ENCODE assay signal across 33 cellular contexts in the genomic region with DNA sequence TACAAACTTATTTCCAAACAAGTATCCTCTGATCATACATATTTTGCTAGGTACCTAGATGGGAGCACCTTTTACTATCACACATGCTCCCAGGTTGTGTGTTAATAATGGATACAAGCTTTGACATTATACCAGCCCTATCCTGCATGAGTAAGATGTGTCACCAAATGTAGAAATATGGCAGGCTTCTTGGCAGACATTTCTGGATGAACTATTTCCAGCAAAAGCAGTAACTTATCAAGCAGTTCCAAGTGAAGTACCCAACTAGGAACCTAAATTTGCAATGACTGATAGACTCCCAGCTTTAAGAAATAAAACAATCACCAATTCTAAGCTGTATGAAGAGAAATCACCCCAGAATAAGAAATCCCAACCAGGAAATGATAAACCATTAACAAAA.
"Had no signal": no experiment of that assay in that cellular context is flagged by ENCODE, and none has a peak within 500 bp of the region (broad histone marks: within the 10 kb centered on the region; RNA-seq: fewer than 3 reads in every experiment).

No MANE protein-coding gene starts in this region.

- H3K4me3 Mint-ChIP-seq: activated CD4-positive, alpha-beta T cell treated with anti-CD3 and anti-CD28 coated beads, Interleukin-2, amount 10 ng/mL, durations not matched to agents 24 days and 14 days; activated CD8-positive, alpha-beta T cell treated with anti-CD3 and anti-CD28 coated beads for 36 hours; activated naive CD8-positive, alpha-beta T cell treated with anti-CD3 and anti-CD28 coated beads, Interleukin-2, amount 10 ng/mL, durations not matched to agents 7 days and 5 days; activated T-cell treated with anti-CD3 and anti-CD28 coated beads, Interleukin-2, amount 50 U/mL, for 72 hours; activated T-helper 17 cell treated with anti-CD3 and anti-CD28 coated beads, Interleukin-2, amount 50 U/mL, for 72 hours; brain; T-helper 1 cell treated with Interleukin-12 subunit alpha and Interleukin-12 subunit beta and Interleukin-4 antibody, amounts not matched to agents 30 μg/mL and 1 μg/mL, for 36 hours; T-helper 2 cell treated with Interferon-gamma antibody and Interleukin-4, amounts not matched to agents 5 μg/mL and 100 μg/mL, for 36 hours had no signal

- H3K4me1 Mint-ChIP-seq: activated CD4-positive, alpha-beta T cell treated with anti-CD3 and anti-CD28 coated beads, Interleukin-2, amount 10 ng/mL, durations not matched to agents 24 days and 14 days; activated naive CD8-positive, alpha-beta T cell treated with anti-CD3 and anti-CD28 coated beads, Interleukin-2, amount 10 ng/mL, durations not matched to agents 7 days and 5 days; activated T-helper 17 cell treated with anti-CD3 and anti-CD28 coated beads, Interleukin-2, amount 50 U/mL, for 72 hours had no signal

- H3K27ac ChIP-seq: Peyer's patch, SJSA1 had no signal

- H3K27ac Mint-ChIP-seq: activated CD4-positive, alpha-beta T cell treated with anti-CD3 and anti-CD28 coated beads, Interleukin-2, amount 10 ng/mL, durations not matched to agents 24 days and 14 days; activated CD8-positive, alpha-beta T cell treated with anti-CD3 and anti-CD28 coated beads for 36 hours; activated naive CD8-positive, alpha-beta T cell treated with anti-CD3 and anti-CD28 coated beads, Interleukin-2, amount 10 ng/mL, durations not matched to agents 7 days and 5 days; activated T-cell treated with anti-CD3 and anti-CD28 coated beads, Interleukin-2, amount 50 U/mL, for 72 hours; activated T-helper 17 cell treated with anti-CD3 and anti-CD28 coated beads, Interleukin-2, amount 50 U/mL, for 72 hours; T-helper 1 cell treated with Interleukin-12 subunit alpha and Interleukin-12 subunit beta and Interleukin-4 antibody, amounts not matched to agents 30 μg/mL and 1 μg/mL, for 36 hours; T-helper 2 cell treated with Interferon-gamma antibody and Interleukin-4, amounts not matched to agents 5 μg/mL and 100 μg/mL, for 36 hours had no signal

- H3K9me3 ChIP-seq: adrenal gland, Peyer's patch, SJSA1, SK-N-SH had no signal

- FAIRE-seq: bronchial epithelial cell, TTC549 had no signal

- H3K4me1 ChIP-seq: Peyer's patch, SJSA1 had no signal

- DNase-seq: activated CD4-positive, alpha-beta T cell treated with anti-CD3 and anti-CD28 coated beads, Interleukin-2, amount 10 ng/mL, durations not matched to agents 24 days and 14 days; activated CD4-positive, alpha-beta T cell treated with anti-CD3 and anti-CD28 coated beads, Interleukin-2, amount 50 U/mL, for 4 hours; activated CD8-positive, alpha-beta T cell treated with anti-CD3 and anti-CD28 coated beads for 36 hours; activated effector memory CD4-positive, alpha-beta T cell treated with anti-CD3 and anti-CD28 coated beads, Interleukin-2, amount 50 U/mL, for 16 hours; activated naive CD4-positive, alpha-beta T cell; activated naive CD4-positive, alpha-beta T cell treated with anti-CD3 and anti-CD28 coated beads, Interleukin-2, amount 50 U/mL, for 16 hours; activated naive CD8-positive, alpha-beta T cell treated with anti-CD3 and anti-CD28 coated beads, Interleukin-2, amount 10 ng/mL, durations not matched to agents 7 days and 5 days; activated T-cell treated with anti-CD3 and anti-CD28 coated beads, Interleukin-2, amount 50 U/mL, for 1 hour; activated T-cell treated with anti-CD3 and anti-CD28 coated beads, Interleukin-2, amount 50 U/mL, for 72 hours; adrenal gland; Karpas-422; KBM-7; NCI-H1105; NCI-H1417 treated with DMSO at 0.1 percent for 48 hours; NCI-H187 treated with DMSO at 0.1 percent for 48 hours; NCI-H2081; NCI-H226; NCI-H446 treated with DMSO at 0.1 percent for 48 hours; NCI-H524; NCI-H69; NCI-H82; PC-3; Peyer's patch; RPMI8226; SHP77 treated with DMSO at 0.1 percent for 48 hours; SK-N-SH had no signal

- H3K4me3 ChIP-seq: adrenal gland, Peyer's patch, SJSA1 had no signal

- H3K36me3 Mint-ChIP-seq: activated naive CD8-positive, alpha-beta T cell treated with anti-CD3 and anti-CD28 coated beads, Interleukin-2, amount 10 ng/mL, durations not matched to agents 7 days and 5 days; brain had no signal

- H3K27me3 ChIP-seq: adrenal gland, Peyer's patch, SJSA1 had no signal

- H3K27me3 Mint-ChIP-seq: activated naive CD8-positive, alpha-beta T cell treated with anti-CD3 and anti-CD28 coated beads, Interleukin-2, amount 10 ng/mL, durations not matched to agents 7 days and 5 days had no signal

- ATAC-seq: activated CD8-positive, alpha-beta T cell treated with anti-CD3 and anti-CD28 coated beads for 36 hours; activated T-cell treated with anti-CD3 and anti-CD28 coated beads, Interleukin-2, amount 50 U/mL, for 72 hours; activated T-helper 17 cell treated with anti-CD3 and anti-CD28 coated beads, Interleukin-2, amount 50 U/mL, for 72 hours; PC-3 had no signal

- H3K9me3 Mint-ChIP-seq: activated CD4-positive, alpha-beta T cell treated with anti-CD3 and anti-CD28 coated beads, Interleukin-2, amount 10 ng/mL, durations not matched to agents 24 days and 14 days; activated CD8-positive, alpha-beta T cell treated with anti-CD3 and anti-CD28 coated beads for 36 hours; activated T-cell treated with anti-CD3 and anti-CD28 coated beads, Interleukin-2, amount 50 U/mL, for 72 hours; activated T-helper 17 cell treated with anti-CD3 and anti-CD28 coated beads, Interleukin-2, amount 50 U/mL, for 72 hours; T-helper 1 cell treated with Interleukin-12 subunit alpha and Interleukin-12 subunit beta and Interleukin-4 antibody, amounts not matched to agents 30 μg/mL and 1 μg/mL, for 36 hours; T-helper 2 cell treated with Interferon-gamma antibody and Interleukin-4, amounts not matched to agents 5 μg/mL and 100 μg/mL, for 36 hours had no signal
